In the genomic region with DNA sequence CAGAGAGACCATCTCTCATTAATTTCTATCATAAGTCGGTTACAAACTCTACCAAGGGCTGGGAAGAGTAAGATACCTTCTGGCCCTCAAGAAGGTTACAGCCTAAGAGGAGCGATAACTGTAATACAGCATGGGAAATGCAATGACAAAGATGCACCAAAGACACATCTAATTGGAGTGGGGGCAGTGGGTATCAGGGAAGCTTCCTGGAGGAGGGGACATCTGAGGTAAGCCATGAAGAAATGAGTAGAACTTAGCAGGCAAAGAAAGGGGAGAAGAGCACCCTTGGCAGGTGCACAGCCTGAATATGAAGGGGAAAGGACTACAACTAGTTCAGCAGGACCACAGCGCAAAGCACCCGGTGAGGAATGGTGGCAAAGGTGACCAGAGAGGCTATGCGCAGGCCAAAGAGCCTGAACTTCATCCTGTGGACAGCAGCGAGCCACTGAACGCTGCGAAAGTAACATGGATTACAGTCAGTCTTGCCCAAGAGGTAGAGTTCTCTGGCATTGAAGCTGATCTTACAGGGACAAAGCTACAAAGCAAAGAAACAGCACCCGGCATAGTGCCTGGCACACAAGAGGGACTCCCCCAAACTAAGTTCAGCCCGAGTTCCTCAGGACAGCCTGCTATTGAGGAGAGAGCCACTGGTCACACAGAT, we compare ENCODE assay signal across 6 cellular contexts.
A peak's percentile ranks its signal among the peaks of the same experiment; 100 is the strongest.
DNase-seq lines count a peak whose midpoint lies in the region; ATAC-seq lines count a peak whose summit lies in the region.

No MANE protein-coding gene starts in this region.

- peaks cover 46% of the 10 kb centered on the region for H3K4me1 Mint-ChIP-seq in stimulated activated naive CD8-positive, alpha-beta T cell treated with anti-CD3 and anti-CD28 coated beads, Interleukin-15, Interleukin-2, amounts not matched to agents 100 ng/mL and 50 ng/mL, for 24 hours (ENCODE audit: low read depth)

- in situ Hi-C loops in ACHN (cut with HindIII; ENCODE audit: low pct_ligation_motif_present, low pct_unique_long_range_greater_than_20kb, low sequenced_read_pairs): no loop called here

- H3K27ac Mint-ChIP-seq in stimulated activated naive CD8-positive, alpha-beta T cell treated with anti-CD3 and anti-CD28 coated beads, Interleukin-15, Interleukin-2, amounts not matched to agents 100 ng/mL and 50 ng/mL, for 24 hours: peak overlapping the region; percentile 90

- H3K9ac ChIP-seq in iPS-18a (ENCODE audit: low read length): no peak overlapping the region

- H3K27me3 Mint-ChIP-seq in stimulated activated naive CD8-positive, alpha-beta T cell treated with anti-CD3 and anti-CD28 coated beads, Interleukin-15, Interleukin-2, amounts not matched to agents 100 ng/mL and 50 ng/mL, for 24 hours: no peaks in the 10 kb centered on the region

- H3K36me3 ChIP-seq in iPS-18a (ENCODE audit: control insufficient read depth, low read depth, low read length): peaks cover 3% of the 10 kb centered on the region

- no peaks in the 10 kb centered on the region for H3K27me3 ChIP-seq in iPS-18a (ENCODE audit: control insufficient read depth, insufficient read depth, low read length)

- peak overlapping the region; percentile 96 for H3K4me3 Mint-ChIP-seq in stimulated activated naive CD8-positive, alpha-beta T cell treated with anti-CD3 and anti-CD28 coated beads, Interleukin-15, Interleukin-2, amounts not matched to agents 100 ng/mL and 50 ng/mL, for 24 hours

- no peaks in the 10 kb centered on the region for H3K9me3 Mint-ChIP-seq in stimulated activated naive CD8-positive, alpha-beta T cell treated with anti-CD3 and anti-CD28 coated beads, Interleukin-15, Interleukin-2, amounts not matched to agents 100 ng/mL and 50 ng/mL, for 24 hours

- no peak for DNase-seq in stimulated activated naive CD8-positive, alpha-beta T cell treated with anti-CD3 and anti-CD28 coated beads, Interleukin-15, Interleukin-2, amounts not matched to agents 100 U/mL and 50 U/mL, for 24 hours
- no peak for DNase-seq in Kasumi-1 (lab: John Stamatoyannopoulos, UW)
- DNase-seq in ACHN: no peak
- DNase-seq in NCI-H146 (lab: John Stamatoyannopoulos, UW): no peak

- no peaks in the 10 kb centered on the region for H3K9me3 ChIP-seq in iPS-18a (ENCODE audit: control insufficient read depth, low read depth, low read length)

- peak overlapping the region; percentile 50 for H3K4me3 ChIP-seq in iPS-18a (ENCODE audit: low read length)

- peaks cover 9% of the 10 kb centered on the region for H3K4me1 ChIP-seq in iPS-18a (ENCODE audit: control insufficient read depth, low read depth, low read length)

- H3K27ac ChIP-seq in iPS-18a (ENCODE audit: low read length): no peak overlapping the region

- peaks cover 38% of the 10 kb centered on the region for H3K36me3 Mint-ChIP-seq in stimulated activated naive CD8-positive, alpha-beta T cell treated with anti-CD3 and anti-CD28 coated beads, Interleukin-15, Interleukin-2, amounts not matched to agents 100 ng/mL and 50 ng/mL, for 24 hours (ENCODE audit: low read depth)

- no peak for ATAC-seq in stimulated activated naive CD8-positive, alpha-beta T cell treated with anti-CD3 and anti-CD28 coated beads, Interleukin-15, Interleukin-2, amounts not matched to agents 100 U/mL and 50 U/mL, for 24 hours
